Comparison of ENCODE assay signal across 21 cellular contexts in the genomic region with DNA sequence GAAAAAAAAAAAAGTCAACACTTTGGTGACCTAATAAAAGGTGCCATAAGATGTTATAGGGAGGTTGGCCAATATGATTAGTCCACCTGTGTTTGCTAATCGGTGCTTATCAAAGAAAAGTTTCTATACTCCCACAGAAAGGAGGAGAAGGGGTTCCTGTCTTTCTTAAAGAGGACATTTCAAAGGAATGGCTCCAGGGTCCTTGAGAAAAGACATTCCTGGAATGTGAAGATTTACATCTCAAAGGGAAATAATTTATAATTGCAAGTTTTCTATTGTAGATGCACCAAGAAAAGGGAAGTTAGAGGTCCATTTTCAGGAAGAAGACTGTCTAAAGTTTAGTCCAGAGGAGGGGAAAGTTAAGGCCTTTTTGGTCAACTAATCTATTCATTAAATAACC.
"Had no signal": no experiment of that assay in that cellular context is flagged by ENCODE, and none has a peak within 500 bp of the region (broad histone marks: within the 10 kb centered on the region; RNA-seq: fewer than 3 reads in every experiment).

No MANE protein-coding gene starts in this region.

- H3K36me3 ChIP-seq: lower lobe of right lung, ovary, sigmoid colon, spleen, tibial artery had no signal

- H3K27ac Mint-ChIP-seq: immature natural killer cell; natural killer cell; stimulated activated memory B cell treated with anti-CD40 and anti-IgM and Interleukin-4, amounts not matched to agents 10 μg/mL and 1 μg/mL and 100 μg/mL, for 72 hours; type B pancreatic cell had no signal

- ATAC-seq: left ventricle myocardium superior; lower lobe of right lung; natural killer cell; psoas muscle; right cardiac atrium; stimulated activated memory B cell treated with anti-CD40 and anti-IgM and Interleukin-4, amounts not matched to agents 10 μg/mL and 1 μg/mL and 100 μg/mL, for 72 hours; stimulated activated naive CD8-positive, alpha-beta T cell treated with anti-CD3 and anti-CD28 coated beads, Interleukin-15, Interleukin-2, amounts not matched to agents 100 U/mL and 50 U/mL, for 24 hours had no signal

- H3K4me1 ChIP-seq: lower lobe of right lung, psoas muscle, sigmoid colon, spleen, testis, tibial artery had no signal

- DNase-seq: cortex of kidney; immature natural killer cell; islet precursor cell; kidney glomerular epithelial cell; left ventricle myocardium superior; lower lobe of right lung; natural killer cell; occipital lobe; ovary; posterior cingulate gyrus; psoas muscle; right cardiac atrium; sigmoid colon; spleen; stimulated activated CD4-positive, alpha-beta T cell treated with anti-CD3 and anti-CD28 coated beads, Interleukin-4, amount 100 ng/mL, for 4 hours; stimulated activated naive CD8-positive, alpha-beta T cell treated with anti-CD3 and anti-CD28 coated beads, Interleukin-15, Interleukin-2, amounts not matched to agents 100 U/mL and 50 U/mL, for 24 hours; substantia nigra; testis; tibial artery had no signal

- H3K4me1 Mint-ChIP-seq: immature natural killer cell; natural killer cell; stimulated activated memory B cell treated with anti-CD40 and anti-IgM and Interleukin-4, amounts not matched to agents 10 μg/mL and 1 μg/mL and 100 μg/mL, for 72 hours had no signal

- H3K4me3 Mint-ChIP-seq: immature natural killer cell; natural killer cell; stimulated activated memory B cell treated with anti-CD40 and anti-IgM and Interleukin-4, amounts not matched to agents 10 μg/mL and 1 μg/mL and 100 μg/mL, for 72 hours; type B pancreatic cell had no signal

- H3K9me3 Mint-ChIP-seq: stimulated activated memory B cell treated with anti-CD40 and anti-IgM and Interleukin-4, amounts not matched to agents 10 μg/mL and 1 μg/mL and 100 μg/mL, for 72 hours; type B pancreatic cell had no signal

- H3K9me3 ChIP-seq: lower lobe of right lung, ovary, psoas muscle, testis, tibial artery had no signal

- H3K27ac ChIP-seq: lower lobe of right lung, ovary, psoas muscle, sigmoid colon, spleen, testis, tibial artery had no signal

- H3K27me3 Mint-ChIP-seq: stimulated activated memory B cell treated with anti-CD40 and anti-IgM and Interleukin-4, amounts not matched to agents 10 μg/mL and 1 μg/mL and 100 μg/mL, for 72 hours; type B pancreatic cell had no signal

- H3K4me3 ChIP-seq: lower lobe of right lung, ovary, psoas muscle, sigmoid colon, spleen, testis, tibial artery had no signal

- H3K27me3 ChIP-seq: ovary, sigmoid colon, spleen, testis, tibial artery had no signal

- H3K36me3 Mint-ChIP-seq: natural killer cell; stimulated activated memory B cell treated with anti-CD40 and anti-IgM and Interleukin-4, amounts not matched to agents 10 μg/mL and 1 μg/mL and 100 μg/mL, for 72 hours; type B pancreatic cell had no signal
